Comparison of ENCODE assay signal across 8 cellular contexts in the genomic region with DNA sequence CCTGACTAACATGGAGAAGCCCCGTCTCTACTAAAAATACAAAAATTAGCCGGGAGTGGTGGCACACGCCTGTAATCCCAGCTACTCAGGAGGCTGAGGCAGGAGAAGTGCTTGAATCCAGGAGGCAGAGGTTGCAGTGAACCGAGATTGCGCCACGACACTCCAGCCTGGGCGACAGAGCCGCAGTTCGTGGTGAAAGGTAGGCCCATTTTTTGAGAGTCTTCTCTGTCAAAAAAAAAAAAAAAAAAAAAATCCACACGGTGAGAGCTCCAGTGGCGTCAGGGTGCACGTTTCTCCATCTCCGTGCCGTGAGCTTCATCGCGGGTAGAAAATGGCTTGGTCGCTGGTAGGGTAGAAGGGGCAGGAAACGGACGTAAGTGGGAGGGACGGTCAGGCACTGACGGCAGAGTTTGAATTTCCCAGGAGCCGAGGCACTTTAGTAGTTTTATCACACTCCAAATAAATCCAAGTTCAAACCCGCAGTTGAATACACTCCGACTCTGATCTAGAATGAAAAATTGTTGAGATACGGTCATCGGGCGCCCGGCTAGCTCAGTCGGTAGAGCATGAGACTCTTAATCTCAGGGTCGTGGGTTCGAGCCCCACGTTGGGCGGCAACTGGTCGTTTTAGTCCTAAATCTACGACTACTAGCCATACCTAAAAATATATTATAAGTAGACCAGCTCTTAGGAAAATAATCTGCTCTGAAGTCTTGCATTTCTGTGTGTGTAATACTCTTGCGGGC. TPM values are rescaled to one million over a fixed set of nuclear protein-coding genes. Genes with fewer than 3 reads are reported as not detected.
A peak's percentile ranks its signal among the peaks of the same experiment; 100 is the strongest.
DNase-seq lines count a peak whose midpoint lies in the region; ATAC-seq, FAIRE-seq and TF ChIP-seq lines count a peak whose summit lies in the region.

No MANE protein-coding gene starts in this region.

- FAIRE-seq in A549 (lab: Jason Lieb, UNC), result peak; percentile 23

- peak overlapping the region; percentile 96 for H3K27ac Mint-ChIP-seq in activated naive CD8-positive, alpha-beta T cell

- H3K27me3 Mint-ChIP-seq in activated naive CD8-positive, alpha-beta T cell, result no peaks in the 10 kb centered on the region

- H3K4me1 ChIP-seq in A549 (peaks cover 15% of the 10 kb centered on the region), OCI-LY7 (ENCODE audit: insufficient read depth, low read length, poor library complexity, severe bottlenecking) (peaks cover 29% of the 10 kb centered on the region), right cardiac atrium (ENCODE audit: control insufficient read depth, insufficient read depth, low read length) (peaks cover 4% of the 10 kb centered on the region), gastrocnemius medialis (peaks cover 29 to 38% of the 10 kb centered on the region in 2 donors)

- intact Hi-C loops in OCI-LY7 (cut with micrococcal nuclease; ENCODE audit: unreplicated experiment) (loop anchor here (1.0 kb wide), 4 partner anchors 11 to 54 kb away; a partner anchor contains a TSS), right cardiac atrium (cut with DNase I) (loop anchor here in 2 of 4 donors (2.0 kb wide), 2 partner anchors 15 to 19 kb away; no protein-coding TSS in a partner anchor), gastrocnemius medialis (cut with DNase I; ENCODE audit: low total_unique reads) (loop anchor here (5.0 kb wide), 1 partner anchor 35 kb away; a partner anchor contains a TSS)

- H3K36me3 Mint-ChIP-seq in activated naive CD8-positive, alpha-beta T cell, result no peaks in the 10 kb centered on the region

- no peaks in the 10 kb centered on the region for H3K36me3 ChIP-seq in OCI-LY7 (ENCODE audit: insufficient read depth, low read length)
- no peaks in the 10 kb centered on the region for H3K36me3 ChIP-seq in gastrocnemius medialis

- H2AFZ ChIP-seq in OCI-LY7 (ENCODE audit: low read length), result peak overlapping the region; percentile 88; the same call in 1 of the 2 replicates

- TF ChIP-seq CTCF in A549 (IDR thresholded peaks at IDR 0.05), result no peak
- no peak for TF ChIP-seq CTCF in OCI-LY7 (conservative IDR thresholded peaks at IDR 0.05; ENCODE audit: low read length)
- TF ChIP-seq CTCF in gastrocnemius medialis (IDR thresholded peaks at IDR 0.05 in 4 of 5, conservative IDR thresholded peaks at IDR 0.05 in 1 of 5), result no peak

- DNase-seq in A549 (ENCODE audit: low read depth in 1 of 2, low spot score in 1 of 2) (peak; percentile 60 to 96), OCI-LY7 (ENCODE audit: low spot score) (peak; percentile 87), right cardiac atrium (peak; percentile 79 to 90 (median 85)), gastrocnemius medialis (peak in 1 of 2 donors; percentile 65), NCI-H1417 (lab: John Stamatoyannopoulos, UW) (no peak), NCI-H1105 treated with DMSO at 0.1 percent for 48 hours (lab: John Stamatoyannopoulos, UW) (no peak)

- TF ChIP-seq RAD21 in A549 (conservative IDR thresholded peaks at IDR 0.05 in 1 of 2, IDR thresholded peaks at IDR 0.05 in 1 of 2), result no peak

- peak overlapping the region; percentile 91 for H3K4me3 Mint-ChIP-seq in activated naive CD8-positive, alpha-beta T cell

- CTCF ChIA-PET in A549 (lab: Yijun Ruan, JAX), result interaction anchor here (0.6 to 3.6 kb wide), 12 partner anchors 9 to 476 kb away, joined by 3 to 33 read pairs (median 4); no protein-coding TSS in a partner anchor
- CTCF ChIA-PET in OCI-LY7 (lab: Charles Lee; ENCODE audit: unreplicated experiment), result interaction anchor here (0.5 to 0.6 kb wide), 2 partner anchors 17 to 57 kb away, joined by 4 to 5 read pairs; no protein-coding TSS in a partner anchor

- H3K4me3 ChIP-seq in A549 (peak overlapping the region; percentile 54), OCI-LY7 (ENCODE audit: low read depth, low read length, poor library complexity, severe bottlenecking) (peak overlapping the region; percentile 79), right cardiac atrium (ENCODE audit: low read length) (peak overlapping the region; percentile 70), gastrocnemius medialis (peak overlapping the region; percentile 69 to 86 (median 80))

- BruUV-seq in OCI-LY7 (replicated peaks; lab: Mats Ljungman, UMichigan), result no TSS peak

- TF ChIP-seq POLR2A in A549 (IDR thresholded peaks at IDR 0.05; ENCODE audit: low read length), result peak; percentile 28
- peak in 1 of 2 donors; percentile 18 for TF ChIP-seq POLR2A in gastrocnemius medialis (IDR thresholded peaks at IDR 0.05)

- ATAC-seq in A549, result peak; percentile 51 to 66
- peak; percentile 28 for ATAC-seq in GM21529 (IDR thresholded peaks at IDR 0.05; ENCODE audit: unreplicated experiment)
- peak; percentile 50 to 67 for ATAC-seq in right cardiac atrium
- peak; percentile 12 to 15 for ATAC-seq in gastrocnemius medialis

- H3K4me2 ChIP-seq in A549 (peak overlapping the region; percentile 91), OCI-LY7 (ENCODE audit: low read length) (peak overlapping the region; percentile 80)

- no peaks in the 10 kb centered on the region for H3K9me3 ChIP-seq in A549
- H3K9me3 ChIP-seq in OCI-LY7 (ENCODE audit: low read length), result no peaks in the 10 kb centered on the region
- H3K9me3 ChIP-seq in right cardiac atrium (ENCODE audit: control insufficient read depth, low read length), result no peaks in the 10 kb centered on the region
- no peaks in the 10 kb centered on the region for H3K9me3 ChIP-seq in gastrocnemius medialis

- in situ Hi-C loops in gastrocnemius medialis (cut with MboI; ENCODE audit: low sequenced_read_pairs in 4 of 4), result no loop called here

- no peak for TF ChIP-seq EP300 in A549 (IDR thresholded peaks at IDR 0.05)

- H3K27ac ChIP-seq in A549 (peak overlapping the region; percentile 69 to 93), OCI-LY7 (ENCODE audit: low read depth, low read length, poor library complexity, severe bottlenecking) (peak overlapping the region; percentile 59), right cardiac atrium (ENCODE audit: low read length) (peak overlapping the region; percentile 90), gastrocnemius medialis (peak overlapping the region; percentile 95 to 99 (median 97))

- under 1% methylated on average over 35 of the region's 36 CpGs for WGBS in A549 (ENCODE audit: missing lambda C conversion rate)
- WGBS in right cardiac atrium, result under 1% methylated on average over 36 of the region's 36 CpGs

- POLR2A ChIA-PET in A549 (lab: Yijun Ruan, JAX) (interaction anchor here (0.6 to 6.7 kb wide), 9 partner anchors 9 to 401 kb away, joined by 3 to 159 read pairs (median 8); a partner anchor contains a TSS), OCI-LY7 (lab: Charles Lee) (interaction anchor here (0.7 to 2.6 kb wide), 12 partner anchors 9 to 54 kb away, joined by 3 to 25 read pairs (median 4); a partner anchor contains a TSS)

- no peaks in the 10 kb centered on the region for H3K27me3 ChIP-seq in right cardiac atrium (ENCODE audit: control insufficient read depth, insufficient read depth)
- H3K27me3 ChIP-seq in gastrocnemius medialis, result no peaks in the 10 kb centered on the region

- H4K20me1 ChIP-seq in OCI-LY7 (ENCODE audit: insufficient read depth, low read length), result no peaks in the 10 kb centered on the region

- H3K9me2 ChIP-seq in OCI-LY7 (ENCODE audit: insufficient read depth, low read length), result no peaks in the 10 kb centered on the region

- no peaks in the 10 kb centered on the region for H3K79me2 ChIP-seq in OCI-LY7 (ENCODE audit: insufficient read depth, low read depth, low read length)

- no peaks in the 10 kb centered on the region for H3K9me3 Mint-ChIP-seq in activated naive CD8-positive, alpha-beta T cell (ENCODE audit: low read depth)

- peaks cover 34% of the 10 kb centered on the region for H3K4me1 Mint-ChIP-seq in activated naive CD8-positive, alpha-beta T cell (ENCODE audit: low read depth)

RNA-seq across cellular contexts. Expression of a gene that starts 2.4 kb away (rescaled TPM):
- polyA plus RNA-seq in A549 (2011; rRNA removed) (20.4 and 30.7 TPM in 2 replicates), A549 (2017; fragmentation: RNase III; extraction: RNeasy Plus Mini Kit Qiagen cat#74134 plus additional on column Dnase treatment) (21.8 to 23.2 TPM (median 23.1 TPM) in 3 replicates), right cardiac atrium (4.4 TPM)
- 27.2 and 28.7 TPM in 2 replicates for polyA plus RNA-seq in A549 (2012; cell fraction: cytosol; rRNA removed)
- 20.4 and 25.4 TPM in 2 replicates for polyA plus RNA-seq in A549 (2012; cell fraction: nucleus; rRNA removed)
- 5.3 and 5.6 TPM in 2 replicates for polyA minus RNA-seq in A549 (2011; rRNA and poly(A)+ RNA removed)
- 0.22 and 0.44 TPM in 2 replicates for total RNA-seq in OCI-LY7 (2014; rRNA removed; shearing (Covaris generic))
- total RNA-seq in OCI-LY7 (2022) (1.8 and 2.2 TPM in 2 replicates), right cardiac atrium (10 to 100 TPM in 1 of 4 donors, 1 to 10 TPM in 3; 3.8 to 13.1 (median 5.3) TPM), gastrocnemius medialis (10 to 100 TPM; 27.9 to 58.4 (median 47.1) TPM)

RNA-seq across cellular contexts. Expression of a gene that starts 15.7 kb away (rescaled TPM):
- 17.0 and 22.7 TPM in 2 replicates for polyA plus RNA-seq in A549 (2011; rRNA removed)
- 21.6 and 22.2 TPM in 2 replicates for polyA plus RNA-seq in A549 (2012; cell fraction: cytosol; rRNA removed)
- polyA plus RNA-seq in A549 (2012; cell fraction: nucleus; rRNA removed), result 73.3 and 77.6 TPM in 2 replicates
- 29.7 to 35.0 TPM (median 32.5 TPM) in 3 replicates for polyA plus RNA-seq in A549 (2017; fragmentation: RNase III; extraction: RNeasy Plus Mini Kit Qiagen cat#74134 plus additional on column Dnase treatment)
- polyA minus RNA-seq in A549 (2011; rRNA and poly(A)+ RNA removed), result 10.5 and 11.3 TPM in 2 replicates
- total RNA-seq in OCI-LY7 (2014; rRNA removed; shearing (Covaris generic)), result 30.2 and 30.4 TPM in 2 replicates
- total RNA-seq in OCI-LY7 (2022), result 68.2 and 73.4 TPM in 2 replicates
- 10 to 100 TPM; 18.6 to 21.2 (median 21.0) TPM for total RNA-seq in right cardiac atrium
- 17.0 TPM for polyA plus RNA-seq in right cardiac atrium
- total RNA-seq in gastrocnemius medialis, result 10 to 100 TPM; 15.6 to 23.5 (median 21.6) TPM

RNA-seq across cellular contexts. Expression of a gene that starts 36.3 kb away (rescaled TPM):
- polyA plus RNA-seq in A549 (2011; rRNA removed), result 3,139 and 4,035 TPM in 2 replicates
- polyA plus RNA-seq in A549 (2012; cell fraction: cytosol; rRNA removed), result 4,808 and 5,207 TPM in 2 replicates
- polyA plus RNA-seq in A549 (2012; cell fraction: nucleus; rRNA removed), result 3,506 and 3,565 TPM in 2 replicates
- 2,466 to 2,717 TPM (median 2,590 TPM) in 3 replicates for polyA plus RNA-seq in A549 (2017; fragmentation: RNase III; extraction: RNeasy Plus Mini Kit Qiagen cat#74134 plus additional on column Dnase treatment)
- polyA minus RNA-seq in A549 (2011; rRNA and poly(A)+ RNA removed), result 6,906 and 9,556 TPM in 2 replicates
- total RNA-seq in OCI-LY7 (2014; rRNA removed; shearing (Covaris generic)), result 4,583 and 5,614 TPM in 2 replicates
- total RNA-seq in OCI-LY7 (2022), result 2,077 and 2,357 TPM in 2 replicates
- 100 to 1,000 TPM; 698 to 874 (median 743) TPM for total RNA-seq in right cardiac atrium
- 1,031 TPM for polyA plus RNA-seq in right cardiac atrium
- 1,000 to 10,000 TPM; 1,697 to 2,187 (median 1,957) TPM for total RNA-seq in gastrocnemius medialis

RNA-seq across cellular contexts. Expression of a gene that starts 53.6 kb away (rescaled TPM):
- polyA plus RNA-seq in A549 (2011; rRNA removed) (10.9 and 11.1 TPM in 2 replicates), A549 (2017; fragmentation: RNase III; extraction: RNeasy Plus Mini Kit Qiagen cat#74134 plus additional on column Dnase treatment) (10.9 to 13.1 TPM (median 12.1 TPM) in 3 replicates), right cardiac atrium (9.3 TPM)
- polyA plus RNA-seq in A549 (2012; cell fraction: cytosol; rRNA removed), result 4.7 and 5.8 TPM in 2 replicates
- polyA plus RNA-seq in A549 (2012; cell fraction: nucleus; rRNA removed), result 7.5 and 7.7 TPM in 2 replicates
- polyA minus RNA-seq in A549 (2011; rRNA and poly(A)+ RNA removed), result 7.5 and 8.8 TPM in 2 replicates
- total RNA-seq in OCI-LY7 (2014; rRNA removed; shearing (Covaris generic)), result 16.1 and 25.1 TPM in 2 replicates
- total RNA-seq in OCI-LY7 (2022) (33.5 and 34.5 TPM in 2 replicates), right cardiac atrium (10 to 100 TPM in 2 of 4 donors, 1 to 10 TPM in 2; 8.2 to 11.6 (median 10.6) TPM), gastrocnemius medialis (1 to 10 TPM; 1.3 to 4.9 (median 3.4) TPM)

Comparison
In these comparisons a context has a peak if more than half of its experiments do, and no peak if none do; other contexts are left out.
1. DNase-seq: peak in A549 (2 of 2), OCI-LY7 (single experiment) and right cardiac atrium (3 of 3); none in NCI-H1417 (0 of 3) and NCI-H1105 treated with DMSO at 0.1 percent for 48 hours (single experiment).
2. Peak in every context shown above with its lines, with median percentiles within 50 percentile points of each other: ATAC-seq, H3K27ac ChIP-seq and H3K4me3 ChIP-seq.